In genomic region chr6:13662651-13663334, GRCh38 we compare ENCODE assay signal across 20 cellular contexts. TPM values are rescaled to one million over a fixed set of nuclear protein-coding genes. Genes with fewer than 3 reads are reported as not detected.
DNase-seq lines count a peak whose midpoint lies in the region; ATAC-seq and TF ChIP-seq lines count a peak whose summit lies in the region.
"Had no signal": no experiment of that assay in that cellular context is flagged by ENCODE, and none has a peak within 500 bp of the region (broad histone marks: within the 10 kb centered on the region; RNA-seq: fewer than 3 reads in every experiment).

No MANE protein-coding gene starts in this region.

- H4K91ac ChIP-seq in H9 (ENCODE audit: insufficient read length, low read depth, low read length), result no peak overlapping the region

- H3K23me2 ChIP-seq in H9 (ENCODE audit: insufficient read length, low read depth, low read length, poor library complexity, severe bottlenecking), result no peaks in the 10 kb centered on the region

- no peaks in the 10 kb centered on the region for H3K9me3 ChIP-seq in CD4-positive, alpha-beta memory T cell (ENCODE audit: control insufficient read depth in 1 of 2, low read length in 2 of 2)
- H3K9me3 ChIP-seq in H9 (ENCODE audit: control insufficient read depth, low read depth, low read length), result no peaks in the 10 kb centered on the region
- H3K9me3 ChIP-seq in SJCRH30 (replicated peaks), result no peaks in the 10 kb centered on the region

- H2BK20ac ChIP-seq in H9 (ENCODE audit: low read depth, low read length, poor library complexity, severe bottlenecking), result no peak overlapping the region

- H3K79me1 ChIP-seq in H9 (ENCODE audit: insufficient read depth, low read depth, low read length, poor library complexity, severe bottlenecking), result peaks cover 2% of the 10 kb centered on the region

- H3K56ac ChIP-seq in H9 (ENCODE audit: insufficient read length, low read depth, low read length), result no peak overlapping the region

- H3K27me3 ChIP-seq in CD4-positive, alpha-beta memory T cell (ENCODE audit: insufficient read depth, low read length), result no peaks in the 10 kb centered on the region
- no peaks in the 10 kb centered on the region for H3K27me3 ChIP-seq in H9 (ENCODE audit: insufficient read depth, low read length)
- H3K27me3 ChIP-seq in SJCRH30, result no peaks in the 10 kb centered on the region

- no peak for ATAC-seq in natural killer cell
- ATAC-seq: left colon had no signal

- no peak overlapping the region for H2BK15ac ChIP-seq in H9 (ENCODE audit: low read depth, low read length)

- no peak overlapping the region for H2AK5ac ChIP-seq in H9 (ENCODE audit: insufficient read length, low read length)

- H3K4me3 ChIP-seq in CD4-positive, alpha-beta memory T cell (ENCODE audit: low read length in 2 of 2), result no peak overlapping the region
- no peak overlapping the region for H3K4me3 ChIP-seq in SJCRH30
- H3K4me3 ChIP-seq: PC-9 had no signal

- in situ Hi-C loops in GM13977 (cut with MboI; ENCODE audit: low pct_unique_long_range_greater_than_20kb, low sequenced_read_pairs, unreplicated experiment), result no loop called here

- no CpG with 5 or more reads among the region's 3 CpGs for WGBS in H9 (ENCODE audit: extremely low coverage, insufficient read length, low lambda C conversion rate)

- no peak overlapping the region for H2BK5ac ChIP-seq in H9 (ENCODE audit: insufficient read length, low read length)

- H3K18ac ChIP-seq in H9 (ENCODE audit: insufficient read length, low read depth, low read length), result no peak overlapping the region

- H3T11ph ChIP-seq in H9 (ENCODE audit: low read length), result peak overlapping the region; percentile 36

- POLR2A ChIA-PET in CD4-positive, alpha-beta memory T cell (lab: Charles Lee; ENCODE audit: partially characterized antibody), result no interaction called here

- H4K5ac ChIP-seq in H9 (ENCODE audit: insufficient read length, low read depth, low read length), result no peak overlapping the region

- intact Hi-C loops in CD4-positive, alpha-beta memory T cell (cut with micrococcal nuclease), result loop anchor here (5.0 kb wide), 1 partner anchor 35 kb away; no protein-coding TSS in a partner anchor
- intact Hi-C loops in activated T-helper 1 cell treated with anti-CD3 and anti-CD28 coated beads, Interleukin-12 subunit alpha, Interleukin-12 subunit beta, Interleukin-2, Interleukin-4 antibody, amounts not matched to agents 30 ng/mL and 10 ng/mL and 1 ng/mL, durations not matched to agents 14 hours and 24 hours and 36 hours (cut with micrococcal nuclease), result no loop called here
- intact Hi-C loops in natural killer cell (cut with micrococcal nuclease), result no loop called here

- no peaks in the 10 kb centered on the region for H4K20me1 ChIP-seq in H9 (ENCODE audit: control insufficient read depth, insufficient read depth, insufficient read length)

- H3K27ac ChIP-seq in CD4-positive, alpha-beta memory T cell (ENCODE audit: low read depth, low read length), result no peak overlapping the region
- H3K27ac ChIP-seq in H9 (ENCODE audit: insufficient read length, low read depth, low read length) (no peak overlapping the region), SJCRH30 (no peak overlapping the region)
- H3K27ac ChIP-seq: PC-9 had no signal

- no peak overlapping the region for H3K23ac ChIP-seq in H9 (ENCODE audit: insufficient read length, low read depth, low read length)

- peak overlapping the region in 3 of 7 donors; percentile 0 to 3 (median 2) for H3K27ac Mint-ChIP-seq in CD4-positive, alpha-beta memory T cell
- peak overlapping the region; percentile 32 to 80 (median 76); a peak in 3 of 7 replicates for H3K27ac Mint-ChIP-seq in H9
- peak overlapping the region; percentile 0 for H3K27ac Mint-ChIP-seq in activated T-helper 1 cell treated with anti-CD3 and anti-CD28 coated beads, Interleukin-12 subunit alpha, Interleukin-12 subunit beta, Interleukin-2, Interleukin-4 antibody, amounts not matched to agents 30 ng/mL and 10 ng/mL and 1 ng/mL, durations not matched to agents 14 hours and 24 hours and 36 hours
- peak overlapping the region; percentile 76 to 77 for H3K27ac Mint-ChIP-seq in natural killer cell
- H3K27ac Mint-ChIP-seq: activated CD4-positive, alpha-beta T cell treated with anti-CD3 and anti-CD28 coated beads, Interleukin-2, amount 10 ng/mL, durations not matched to agents 7 days and 5 days; nephron had no signal

- H2BK120ac ChIP-seq in H9 (ENCODE audit: low read depth, low read length, poor library complexity, severe bottlenecking), result no peak overlapping the region

- peaks cover 88% of the 10 kb centered on the region for H3K4me1 ChIP-seq in CD4-positive, alpha-beta memory T cell (ENCODE audit: insufficient read depth, low read length)
- H3K4me1 ChIP-seq in H9 (ENCODE audit: insufficient read depth, low read length) (no peaks in the 10 kb centered on the region; the same call in 1 of the 2 replicates), SJCRH30 (no peaks in the 10 kb centered on the region)

- H3K9ac ChIP-seq in H9 (ENCODE audit: extremely low read depth, insufficient read length, low read length), result no peak overlapping the region

- no peak overlapping the region for H2AFZ ChIP-seq in H9 (ENCODE audit: low read length)
- H2AFZ ChIP-seq: PC-9 had no signal

- H3K36me3 Mint-ChIP-seq in CD4-positive, alpha-beta memory T cell, result peaks cover 3 to 4% of the 10 kb centered on the region in 2 donors
- H3K36me3 Mint-ChIP-seq in H9 (ENCODE audit: insufficient read depth in 1 of 3, low read depth in 3 of 3) (no peaks in the 10 kb centered on the region), natural killer cell (no peaks in the 10 kb centered on the region)
- peaks cover 6% of the 10 kb centered on the region for H3K36me3 Mint-ChIP-seq in activated T-helper 1 cell treated with anti-CD3 and anti-CD28 coated beads, Interleukin-12 subunit alpha, Interleukin-12 subunit beta, Interleukin-2, Interleukin-4 antibody, amounts not matched to agents 30 ng/mL and 10 ng/mL and 1 ng/mL, durations not matched to agents 14 hours and 24 hours and 36 hours (ENCODE audit: low read depth)

- no peak overlapping the region for H3K14ac ChIP-seq in H9 (ENCODE audit: insufficient read depth, low read length)

- peaks cover 4% of the 10 kb centered on the region; the same call in 1 of the 2 replicates for H3K79me2 ChIP-seq in H9 (ENCODE audit: insufficient read depth, low read length)

- H3K4me2 ChIP-seq in H9 (ENCODE audit: insufficient read depth, insufficient read length, low read length), result no peak overlapping the region
- H3K4me2 ChIP-seq: PC-9 had no signal

- peak overlapping the region in 6 of 8 donors; percentile 3 to 71 (median 54) for H3K4me3 Mint-ChIP-seq in CD4-positive, alpha-beta memory T cell
- no peak overlapping the region for H3K4me3 Mint-ChIP-seq in H9
- no peak overlapping the region for H3K4me3 Mint-ChIP-seq in activated T-helper 1 cell treated with anti-CD3 and anti-CD28 coated beads, Interleukin-12 subunit alpha, Interleukin-12 subunit beta, Interleukin-2, Interleukin-4 antibody, amounts not matched to agents 30 ng/mL and 10 ng/mL and 1 ng/mL, durations not matched to agents 14 hours and 24 hours and 36 hours
- H3K4me3 Mint-ChIP-seq in natural killer cell, result peak overlapping the region; percentile 14
- H3K4me3 Mint-ChIP-seq: activated CD4-positive, alpha-beta T cell treated with anti-CD3 and anti-CD28 coated beads, Interleukin-2, amount 10 ng/mL, durations not matched to agents 7 days and 5 days; nephron had no signal

- H4K8ac ChIP-seq in H9 (replicated peaks; ENCODE audit: insufficient read length, low read depth, low read length), result no peak overlapping the region

- H3K36me3 ChIP-seq in CD4-positive, alpha-beta memory T cell (ENCODE audit: insufficient read depth, low read length), result no peaks in the 10 kb centered on the region
- no peaks in the 10 kb centered on the region; the same call in 1 of the 2 replicates for H3K36me3 ChIP-seq in SJCRH30

- CTCF ChIA-PET in CD4-positive, alpha-beta memory T cell (lab: Charles Lee; ENCODE audit: partially characterized antibody), result no interaction called here

- no peaks in the 10 kb centered on the region for H3K27me3 Mint-ChIP-seq in CD4-positive, alpha-beta memory T cell
- H3K27me3 Mint-ChIP-seq in H9 (ENCODE audit: low read depth) (no peaks in the 10 kb centered on the region), natural killer cell (ENCODE audit: low read depth in 2 of 2) (no peaks in the 10 kb centered on the region)
- H3K27me3 Mint-ChIP-seq in activated T-helper 1 cell treated with anti-CD3 and anti-CD28 coated beads, Interleukin-12 subunit alpha, Interleukin-12 subunit beta, Interleukin-2, Interleukin-4 antibody, amounts not matched to agents 30 ng/mL and 10 ng/mL and 1 ng/mL, durations not matched to agents 14 hours and 24 hours and 36 hours (ENCODE audit: insufficient read depth), result no peaks in the 10 kb centered on the region
- H3K27me3 Mint-ChIP-seq: activated CD4-positive, alpha-beta T cell treated with anti-CD3 and anti-CD28 coated beads, Interleukin-2, amount 10 ng/mL, durations not matched to agents 7 days and 5 days had no signal

- H3K4ac ChIP-seq in H9 (ENCODE audit: low read depth, low read length), result no peak overlapping the region

- no peak overlapping the region for H2BK12ac ChIP-seq in H9 (ENCODE audit: insufficient read length, low read depth, low read length)

- peaks cover 63 to 92% (median 78%) of the 10 kb centered on the region in 4 donors for H3K4me1 Mint-ChIP-seq in CD4-positive, alpha-beta memory T cell
- H3K4me1 Mint-ChIP-seq in H9, result peaks cover 24 to 28% of the 10 kb centered on the region in 2 experiments
- peaks cover 64% of the 10 kb centered on the region for H3K4me1 Mint-ChIP-seq in activated T-helper 1 cell treated with anti-CD3 and anti-CD28 coated beads, Interleukin-12 subunit alpha, Interleukin-12 subunit beta, Interleukin-2, Interleukin-4 antibody, amounts not matched to agents 30 ng/mL and 10 ng/mL and 1 ng/mL, durations not matched to agents 14 hours and 24 hours and 36 hours (ENCODE audit: low read depth)
- H3K4me1 Mint-ChIP-seq in natural killer cell, result peaks cover 78 to 87% of the 10 kb centered on the region in 2 donors

- DNase-seq in CD4-positive, alpha-beta memory T cell, result no peak
- DNase-seq in H9 (no peak), natural killer cell (no peak), GM13977 (ENCODE audit: low spot score) (no peak), GM20000 (ENCODE audit: low spot score) (no peak), SW480 (ENCODE audit: low spot score) (no peak), SJCRH30 (no peak)
- DNase-seq in activated T-helper 1 cell treated with anti-CD3 and anti-CD28 coated beads, Interleukin-12 subunit alpha, Interleukin-12 subunit beta, Interleukin-2, Interleukin-4 antibody, amounts not matched to agents 30 ng/mL and 10 ng/mL and 1 ng/mL, durations not matched to agents 14 hours and 24 hours and 36 hours (ENCODE audit: low spot score), result no peak
- DNase-seq: activated CD4-positive, alpha-beta T cell treated with anti-CD3 and anti-CD28 coated beads, Interleukin-2, amount 10 ng/mL, durations not matched to agents 7 days and 5 days; activated CD8-positive, alpha-beta memory T cell treated with anti-CD3 and anti-CD28 coated beads, Interleukin-2, amount 50 U/mL, for 4 hours; activated naive CD4-positive, alpha-beta T cell; cortex of kidney; glutamatergic neuron; left colon; mesenchymal stem cell; NCI-H1105; NCI-H2081; PC-9; SHP77 had no signal

- no peak for TF ChIP-seq CTCF in H9 (conservative IDR thresholded peaks at IDR 0.05)
- TF ChIP-seq CTCF in natural killer cell (IDR thresholded peaks at IDR 0.05), result no peak
- TF ChIP-seq CTCF in GM13977 (IDR thresholded peaks at IDR 0.05; ENCODE audit: extremely low read depth, insufficient read depth, missing control alignments), result no peak
- TF ChIP-seq CTCF in GM20000 (IDR thresholded peaks at IDR 0.05; ENCODE audit: extremely low read depth, missing control alignments), result no peak

- no peaks in the 10 kb centered on the region for H3K9me3 Mint-ChIP-seq in CD4-positive, alpha-beta memory T cell
- no peaks in the 10 kb centered on the region for H3K9me3 Mint-ChIP-seq in H9
- no peaks in the 10 kb centered on the region for H3K9me3 Mint-ChIP-seq in activated T-helper 1 cell treated with anti-CD3 and anti-CD28 coated beads, Interleukin-12 subunit alpha, Interleukin-12 subunit beta, Interleukin-2, Interleukin-4 antibody, amounts not matched to agents 30 ng/mL and 10 ng/mL and 1 ng/mL, durations not matched to agents 14 hours and 24 hours and 36 hours
- H3K9me3 Mint-ChIP-seq in natural killer cell, result no peaks in the 10 kb centered on the region
- H3K9me3 Mint-ChIP-seq: activated CD4-positive, alpha-beta T cell treated with anti-CD3 and anti-CD28 coated beads, Interleukin-2, amount 10 ng/mL, durations not matched to agents 7 days and 5 days had no signal

RNA-seq across cellular contexts. Expression of gene NOL7, which starts 47.7 kb away (rescaled TPM):
- total RNA-seq in CD4-positive, alpha-beta memory T cell, result 10 to 100 TPM; 62.1 to 69.1 TPM
- 100 to 1,000 TPM; 118 to 137 TPM for polyA plus RNA-seq in CD4-positive, alpha-beta memory T cell
- total RNA-seq in H9 (2021), result 70.5 and 72.1 TPM in 2 replicates
- 97.7 and 100 TPM in 2 replicates for total RNA-seq in activated T-helper 1 cell treated with anti-CD3 and anti-CD28 coated beads, Interleukin-12 subunit alpha, Interleukin-12 subunit beta, Interleukin-2, Interleukin-4 antibody, amounts not matched to agents 30 ng/mL and 10 ng/mL and 1 ng/mL, durations not matched to agents 14 hours and 24 hours and 36 hours
- 10 to 100 TPM; 24.7 to 31.3 (median 29.6) TPM for total RNA-seq in natural killer cell
- 44.8 and 45.8 TPM in 2 replicates for total RNA-seq in SJCRH30 (2014; rRNA removed; shearing (Covaris generic))

RNA-seq across cellular contexts. Expression of gene RANBP9, which starts 48.8 kb away (rescaled TPM):
- 10 to 100 TPM; 51.1 to 52.9 TPM for total RNA-seq in CD4-positive, alpha-beta memory T cell
- 1 to 10 TPM; 3.4 to 8.8 TPM for polyA plus RNA-seq in CD4-positive, alpha-beta memory T cell
- total RNA-seq in H9 (2021) (35.8 and 37.2 TPM in 2 replicates), natural killer cell (10 to 100 TPM; 52.2 to 62.5 (median 57.6) TPM)
- total RNA-seq in activated T-helper 1 cell treated with anti-CD3 and anti-CD28 coated beads, Interleukin-12 subunit alpha, Interleukin-12 subunit beta, Interleukin-2, Interleukin-4 antibody, amounts not matched to agents 30 ng/mL and 10 ng/mL and 1 ng/mL, durations not matched to agents 14 hours and 24 hours and 36 hours, result 58.4 and 60.1 TPM in 2 replicates
- total RNA-seq in SJCRH30 (2014; rRNA removed; shearing (Covaris generic)), result 20.1 and 22.7 TPM in 2 replicates

Comparison
In these comparisons a context has a peak if more than half of its experiments do, and no peak if none do; other contexts are left out.
1. H3K4me3 Mint-ChIP-seq: peak in CD4-positive, alpha-beta memory T cell (6 of 8) and natural killer cell (single experiment); none in H9 (0 of 2) and activated T-helper 1 cell treated with anti-CD3 and anti-CD28 coated beads, Interleukin-12 subunit alpha, Interleukin-12 subunit beta, Interleukin-2, Interleukin-4 antibody, amounts not matched to agents 30 ng/mL and 10 ng/mL and 1 ng/mL, durations not matched to agents 14 hours and 24 hours and 36 hours (single experiment).